In genomic region chr9:135022191-135022870, GRCh38 we compare ENCODE assay signal across 20 cellular contexts.
"Had no signal": no experiment of that assay in that cellular context is flagged by ENCODE, and none has a peak within 500 bp of the region (broad histone marks: within the 10 kb centered on the region; RNA-seq: fewer than 3 reads in every experiment).

No MANE protein-coding gene starts in this region.

- FAIRE-seq: colon had no signal

- H3K36me3 ChIP-seq: esophagus muscularis mucosa, gastrocnemius medialis, left lung, lower lobe of right lung, sigmoid colon, upper lobe of left lung, vagina had no signal

- H3K9me3 ChIP-seq: esophagus muscularis mucosa, gastrocnemius medialis, left lung, lower lobe of right lung, psoas muscle, sigmoid colon, upper lobe of left lung, vagina had no signal

- H3K27ac ChIP-seq: epithelial cell of prostate, esophagus muscularis mucosa, gastrocnemius medialis, left lung, lower lobe of right lung, psoas muscle, sigmoid colon, upper lobe of left lung, vagina had no signal

- H3K4me1 ChIP-seq: esophagus muscularis mucosa, gastrocnemius medialis, left lung, lower lobe of right lung, psoas muscle, sigmoid colon had no signal

- ATAC-seq: effector memory CD8-positive, alpha-beta T cell; gastrocnemius medialis; lower lobe of right lung; natural killer cell treated with Interleukin-12 subunit alpha and Interleukin-12 subunit beta and Interleukin-15 and Interleukin-18, amount 100 ng/mL, for 72 hours; psoas muscle had no signal

- DNase-seq: effector memory CD8-positive, alpha-beta T cell; gastrocnemius medialis; glutamatergic neuron; islet precursor cell; lower lobe of right lung; mesenchymal stem cell; midbrain; retina; sigmoid colon; stimulated activated CD4-positive, alpha-beta T cell treated with anti-CD3 and anti-CD28 coated beads, Interleukin-2, amount 100 ng/mL, for 48 hours; stimulated activated naive CD4-positive, alpha-beta T cell treated with Interleukin-2 at 50 U/mL for 16 hours had no signal

- H3K4me3 ChIP-seq: esophagus muscularis mucosa, gastrocnemius medialis, left lung, lower lobe of right lung, psoas muscle, sigmoid colon, skin epidermis, upper lobe of left lung, vagina had no signal

- H3K27me3 ChIP-seq: left lung, sigmoid colon, upper lobe of left lung, vagina had no signal
